35 cellular contexts compared by ENCODE assay signal in genomic region chr7:48261696-48262095, GRCh38.
"Had no signal": no experiment of that assay in that cellular context is flagged by ENCODE, and none has a peak within 500 bp of the region (broad histone marks: within the 10 kb centered on the region; RNA-seq: fewer than 3 reads in every experiment).

No MANE protein-coding gene starts in this region.

- H3K27me3 ChIP-seq: MG63 had no signal

- H3K36me3 ChIP-seq: MG63 had no signal

- DNase-seq: Karpas-422, Kasumi-1, MG63, MM.1S, MV-4-11, NCI-H1048, NCI-H1092, NCI-H1092 treated with DMSO at 0.1 percent for 48 hours, NCI-H1105, NCI-H1105 treated with DMSO at 0.1 percent for 48 hours, NCI-H1417, NCI-H1417 treated with DMSO at 0.1 percent for 48 hours, NCI-H1436, NCI-H1436 treated with DMSO at 0.1 percent for 48 hours, NCI-H146, NCI-H1694, NCI-H1694 treated with DMSO at 0.1 percent for 48 hours, NCI-H187, NCI-H187 treated with DMSO at 0.1 percent for 48 hours, NCI-H1930, NCI-H2029, NCI-H2029 treated with DMSO at 0.1 percent for 48 hours, NCI-H2081, NCI-H2081 treated with DMSO at 0.1 percent for 48 hours, NCI-H2107, NCI-H2171, NCI-H2171 treated with DMSO at 0.1 percent for 48 hours, NCI-H2227 treated with DMSO at 0.1 percent for 48 hours, NCI-H226, NCI-H345, NCI-H446, NCI-H446 treated with DMSO at 0.1 percent for 48 hours, NCI-H510A, NCI-H510A treated with DMSO at 0.1 percent for 48 hours, NCI-H524 had no signal

- H3K4me3 ChIP-seq: MG63 had no signal
